In the genomic region with DNA sequence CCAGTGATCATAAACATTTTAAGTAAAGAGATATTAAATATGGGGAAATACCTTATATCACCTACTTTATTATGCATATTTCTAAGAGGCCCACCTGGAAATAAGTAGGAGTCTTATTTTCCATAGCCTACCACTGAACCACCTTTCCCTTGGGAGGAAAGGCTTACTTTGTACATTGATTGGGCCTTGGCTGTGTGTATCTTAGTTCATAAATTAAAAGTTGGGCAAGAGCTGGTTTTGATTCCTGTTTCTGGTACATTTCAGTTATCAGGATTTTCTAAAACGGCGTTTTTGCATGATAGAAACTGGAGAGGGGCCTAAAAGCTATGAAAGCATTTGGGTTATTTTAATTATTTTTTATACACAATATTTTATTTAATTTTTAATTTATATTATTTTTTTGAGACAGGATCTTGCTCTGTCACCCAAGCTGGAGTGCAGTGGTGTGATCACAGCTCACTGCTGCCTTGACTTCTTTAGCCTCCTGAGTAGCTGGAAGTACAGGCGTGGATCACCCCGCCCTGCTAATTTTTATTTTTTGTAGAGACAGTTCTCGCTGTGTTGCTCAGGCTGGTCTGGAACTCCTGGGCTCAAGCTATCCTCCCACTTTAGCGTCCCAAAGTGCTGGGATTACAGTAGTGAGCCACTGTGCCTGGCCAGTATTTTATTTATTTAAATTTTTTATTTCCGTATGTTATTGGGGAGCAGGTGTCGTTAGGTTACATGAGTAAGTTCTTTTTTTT, we compare ENCODE assay signal across 12 cellular contexts. TPM values are rescaled to one million over a fixed set of nuclear protein-coding genes. Genes with fewer than 3 reads are reported as not detected.
DNase-seq lines count a peak whose midpoint lies in the region; ATAC-seq and TF ChIP-seq lines count a peak whose summit lies in the region.
"Had no signal": no experiment of that assay in that cellular context is flagged by ENCODE, and none has a peak within 500 bp of the region (broad histone marks: within the 10 kb centered on the region; RNA-seq: fewer than 3 reads in every experiment).

No MANE protein-coding gene starts in this region.

- H3K9me3 ChIP-seq in SK-N-SH (no peaks in the 10 kb centered on the region), parathyroid adenoma (ENCODE audit: control insufficient read depth, low read length) (no peaks in the 10 kb centered on the region), stomach (no peaks in the 10 kb centered on the region)

- CTCF ChIA-PET in SK-N-SH (lab: Yijun Ruan, JAX), result no interaction called here

- intact Hi-C loops in stomach (cut with DNase I; ENCODE audit: low total_unique reads), result no loop called here

- 84% methylated on average over 8 of the region's 8 CpGs for WGBS in SK-N-SH (ENCODE audit: low lambda C conversion rate)
- 76 to 83% (median 79%) methylated on average over 8 of the region's 8 CpGs for WGBS in stomach, 5 donors

- H3K27me3 ChIP-seq in SK-N-SH (ENCODE audit: insufficient read depth), result no peaks in the 10 kb centered on the region
- H3K27me3 ChIP-seq in parathyroid adenoma (ENCODE audit: control insufficient read depth, insufficient read depth, low read length), result no peaks in the 10 kb centered on the region
- no peaks in the 10 kb centered on the region for H3K27me3 ChIP-seq in stomach

- H3K4me2 ChIP-seq in SK-N-SH, result peak overlapping the region; percentile 98
- H3K4me2 ChIP-seq in parathyroid adenoma (ENCODE audit: low read length), result peak overlapping the region; percentile 12

- POLR2A ChIA-PET in SK-N-SH (lab: Yijun Ruan, JAX), result no interaction called here
- POLR2A ChIA-PET in activated naive CD8-positive, alpha-beta T cell treated with anti-CD3 and anti-CD28 coated beads, Interleukin-2, amount 10 ng/mL, durations not matched to agents 7 days and 5 days (lab: Charles Lee), result interaction anchor here (4.4 kb wide), 1 partner anchor 67 kb away, joined by 33 read pairs; the partner anchor contains the start of gene C3orf33

- TF ChIP-seq RAD21 in SK-N-SH (IDR thresholded peaks at IDR 0.05; ENCODE audit: low read length), result no peak

- TF ChIP-seq CTCF in SK-N-SH (IDR thresholded peaks at IDR 0.05) (no peak), parathyroid adenoma (IDR thresholded peaks at IDR 0.05) (no peak), stomach (IDR thresholded peaks at IDR 0.05) (no peak)

- TF ChIP-seq POLR2A in stomach (IDR thresholded peaks at IDR 0.05), result no peak

- H3K27me3 Mint-ChIP-seq in activated naive CD8-positive, alpha-beta T cell treated with anti-CD3 and anti-CD28 coated beads, Interleukin-2, amount 10 ng/mL, durations not matched to agents 7 days and 5 days, result no peaks in the 10 kb centered on the region
- H3K27me3 Mint-ChIP-seq: memory B cell had no signal

- H3K4me1 ChIP-seq in SK-N-SH (ENCODE audit: control insufficient read depth in 1 of 2, insufficient read depth in 2 of 2, low read depth in 1 of 2, low read length in 1 of 2) (peaks cover 8 to 13% of the 10 kb centered on the region in 2 experiments; a peak in 3 of 4 replicates), parathyroid adenoma (no peaks in the 10 kb centered on the region), stomach (peaks cover 21 to 58% (median 40%) of the 10 kb centered on the region in 4 donors)

- ATAC-seq in SK-N-SH treated with all-trans-retinoic acid at 6 μM for 48 hours (no peak), HG03039 (IDR thresholded peaks at IDR 0.05; ENCODE audit: unreplicated experiment) (no peak)
- no peak for ATAC-seq in activated naive CD8-positive, alpha-beta T cell treated with anti-CD3 and anti-CD28 coated beads, Interleukin-2, amount 10 ng/mL, durations not matched to agents 7 days and 5 days (ENCODE audit: low read depth)
- ATAC-seq: sciatic nerve had no signal

- H3K9me2 ChIP-seq in SK-N-SH, result no peaks in the 10 kb centered on the region

- H3K4me1 Mint-ChIP-seq in activated naive CD8-positive, alpha-beta T cell treated with anti-CD3 and anti-CD28 coated beads, Interleukin-2, amount 10 ng/mL, durations not matched to agents 7 days and 5 days, result peaks cover 27% of the 10 kb centered on the region

- H2AFZ ChIP-seq in SK-N-SH (ENCODE audit: low read depth) (no peak overlapping the region), parathyroid adenoma (no peak overlapping the region)

- H3K9me3 Mint-ChIP-seq in activated naive CD8-positive, alpha-beta T cell treated with anti-CD3 and anti-CD28 coated beads, Interleukin-2, amount 10 ng/mL, durations not matched to agents 7 days and 5 days, result no peaks in the 10 kb centered on the region
- H3K9me3 Mint-ChIP-seq: memory B cell had no signal

- no peak for DNase-seq in SK-N-SH
- DNase-seq in MV-4-11 (lab: John Stamatoyannopoulos, UW), result peak; percentile 76
- DNase-seq in activated naive CD8-positive, alpha-beta T cell treated with anti-CD3 and anti-CD28 coated beads, Interleukin-2, amount 10 ng/mL, durations not matched to agents 7 days and 5 days, result no peak
- DNase-seq in NCI-H187 treated with DMSO at 0.1 percent for 48 hours (lab: John Stamatoyannopoulos, UW), result no peak
- no peak for DNase-seq in stomach
- DNase-seq: activated CD8-positive, alpha-beta memory T cell treated with anti-CD3 and anti-CD28 coated beads, Interleukin-2, amount 50 U/mL, for 4 hours; NCI-H2107 had no signal

- peaks cover 54% of the 10 kb centered on the region for H4K20me1 ChIP-seq in SK-N-SH (ENCODE audit: insufficient read depth)

- H3K79me2 ChIP-seq in SK-N-SH (ENCODE audit: insufficient read depth) (peaks cover 75% of the 10 kb centered on the region), parathyroid adenoma (peaks cover 37% of the 10 kb centered on the region)

- no peak for TF ChIP-seq EP300 in SK-N-SH (IDR thresholded peaks at IDR 0.05; ENCODE audit: borderline replicate concordance in 1 of 2, low read depth in 1 of 2, low read length in 1 of 2)
- TF ChIP-seq EP300 in stomach (IDR thresholded peaks at IDR 0.05), result no peak

- H3K36me3 ChIP-seq in SK-N-SH (replicated peaks in 1 of 2; ENCODE audit: control insufficient read depth in 1 of 2, insufficient read depth in 2 of 2, low read length in 1 of 2) (no peaks in the 10 kb centered on the region), parathyroid adenoma (ENCODE audit: control insufficient read depth, insufficient read depth, low read length) (no peaks in the 10 kb centered on the region), stomach (no peaks in the 10 kb centered on the region)

- H3K27ac Mint-ChIP-seq in activated naive CD8-positive, alpha-beta T cell treated with anti-CD3 and anti-CD28 coated beads, Interleukin-2, amount 10 ng/mL, durations not matched to agents 7 days and 5 days, result no peak overlapping the region

- H3K9ac ChIP-seq in SK-N-SH, result peak overlapping the region; percentile 96; the same call in 1 of the 2 replicates
- H3K9ac ChIP-seq in parathyroid adenoma, result no peak overlapping the region

- peaks cover 6% of the 10 kb centered on the region for H3K36me3 Mint-ChIP-seq in activated naive CD8-positive, alpha-beta T cell treated with anti-CD3 and anti-CD28 coated beads, Interleukin-2, amount 10 ng/mL, durations not matched to agents 7 days and 5 days
- H3K36me3 Mint-ChIP-seq: memory B cell had no signal

- H3K27ac ChIP-seq in SK-N-SH (ENCODE audit: low read depth in 2 of 2, low read length in 1 of 2) (no peak overlapping the region), parathyroid adenoma (no peak overlapping the region), stomach (peak overlapping the region in 1 of 5 donors; percentile 98)

- H3F3A ChIP-seq in SK-N-SH (replicated peaks; ENCODE audit: insufficient read depth), result peaks cover 9% of the 10 kb centered on the region

- peak overlapping the region; percentile 100 for H3K4me3 Mint-ChIP-seq in activated naive CD8-positive, alpha-beta T cell treated with anti-CD3 and anti-CD28 coated beads, Interleukin-2, amount 10 ng/mL, durations not matched to agents 7 days and 5 days

- H3K4me3 ChIP-seq in SK-N-SH (ENCODE audit: low read depth in 2 of 2, low read length in 1 of 2) (peak overlapping the region in 1 of 2 experiments; percentile 96; a peak in 1 of 4 replicates), parathyroid adenoma (ENCODE audit: low read depth, low read length) (no peak overlapping the region), stomach (no peak overlapping the region)

TF ChIP-seq in SK-N-SH, 30 proteins besides CTCF, POLR2A, EP300 and RAD21 (continues in another document):
- TF ChIP-seq GATA2 (CRISPR knock-in tag; IDR thresholded peaks at IDR 0.05), result no peak
- TF ChIP-seq MEF2A (IDR thresholded peaks at IDR 0.05; ENCODE audit: borderline replicate concordance, low read depth), result no peak
- TF ChIP-seq SIN3A (IDR thresholded peaks at IDR 0.05; ENCODE audit: borderline replicate concordance, low read depth, low read length), result no peak
- TF ChIP-seq EZH2phosphoT487 (IDR thresholded peaks at IDR 0.05; ENCODE audit: borderline replicate concordance, low read depth), result no peak
- no peak for TF ChIP-seq FOXJ3 (CRISPR knock-in tag; IDR thresholded peaks at IDR 0.05)

TF ChIP-seq in SK-N-SH treated with all-trans-retinoic acid at 6 μM for 48 hours, 23 proteins besides CTCF, POLR2A, EP300 and RAD21 (continues in another document):
- TF ChIP-seq PPARA (CRISPR knock-in tag; IDR thresholded peaks at IDR 0.05; ENCODE audit: borderline replicate concordance) (no peak), ZNF70 (CRISPR knock-in tag; IDR thresholded peaks at IDR 0.05) (no peak), ESRRG (CRISPR knock-in tag; IDR thresholded peaks at IDR 0.05) (no peak), TOX (CRISPR knock-in tag; IDR thresholded peaks at IDR 0.05; ENCODE audit: borderline replicate concordance) (no peak), ZC3H10 (CRISPR knock-in tag; IDR thresholded peaks at IDR 0.05) (no peak), BACH2 (CRISPR knock-in tag; IDR thresholded peaks at IDR 0.05; ENCODE audit: borderline replicate concordance) (no peak), ZFP30 (CRISPR knock-in tag; IDR thresholded peaks at IDR 0.05) (no peak)

RNA-seq across cellular contexts. Expression of gene GMPS, which starts 2.6 kb away (rescaled TPM):
- polyA plus RNA-seq in SK-N-SH (2012; rRNA removed) (13.4 and 14.8 TPM in 2 replicates), stomach (10 to 100 TPM; 14.4 to 24.1 (median 21.2) TPM)
- polyA plus RNA-seq in SK-N-SH (2012; cell fraction: cytosol; rRNA removed), result 21.1 and 28.5 TPM in 2 replicates
- polyA plus RNA-seq in SK-N-SH (2012; cell fraction: nucleus; rRNA removed), result 8.8 and 14.2 TPM in 2 replicates
- 10 to 100 TPM; 84.0 to 86.8 TPM for total RNA-seq in activated naive CD8-positive, alpha-beta T cell treated with anti-CD3 and anti-CD28 coated beads, Interleukin-2, amount 10 ng/mL, durations not matched to agents 7 days and 5 days
- total RNA-seq in stomach, result 10 to 100 TPM in 3 of 5 donors, 1 to 10 TPM in 2; 4.6 to 43.7 (median 26.8) TPM

RNA-seq across cellular contexts. Expression of gene SLC33A1, which starts 18.8 kb away (rescaled TPM):
- 10.3 and 12.8 TPM in 2 replicates for polyA plus RNA-seq in SK-N-SH (2012; rRNA removed)
- 10.8 and 11.9 TPM in 2 replicates for polyA plus RNA-seq in SK-N-SH (2012; cell fraction: cytosol; rRNA removed)
- 17.4 and 17.6 TPM in 2 replicates for polyA plus RNA-seq in SK-N-SH (2012; cell fraction: nucleus; rRNA removed)
- total RNA-seq in activated naive CD8-positive, alpha-beta T cell treated with anti-CD3 and anti-CD28 coated beads, Interleukin-2, amount 10 ng/mL, durations not matched to agents 7 days and 5 days, result 10 to 100 TPM; 26.4 to 27.3 TPM
- total RNA-seq in stomach, result 10 to 100 TPM in 4 of 5 donors, 1 to 10 TPM in 1; 9.9 to 51.0 (median 27.0) TPM
- 1 to 10 TPM; 3.1 to 5.8 (median 4.0) TPM for polyA plus RNA-seq in stomach
